ENCODE assay signal across 9 cellular contexts in genomic region chr12:57632369-57632897, GRCh38. TPM values are rescaled to one million over a fixed set of nuclear protein-coding genes. Genes with fewer than 3 reads are reported as not detected.
DNase-seq lines count a peak whose midpoint lies in the region; TF ChIP-seq lines count a peak whose summit lies in the region.
"Had no signal": no experiment of that assay in that cellular context is flagged by ENCODE, and none has a peak within 500 bp of the region (broad histone marks: within the 10 kb centered on the region; RNA-seq: fewer than 3 reads in every experiment).

No MANE protein-coding gene starts in this region.

- H3K27me3 Mint-ChIP-seq in MCF 10A (ENCODE audit: insufficient read depth, unreplicated experiment), result no peaks in the 10 kb centered on the region

- TF ChIP-seq CTCF in MCF 10A (IDR thresholded peaks at IDR 0.05; ENCODE audit: unreplicated experiment) (no peak), kidney epithelial cell (IDR thresholded peaks at IDR 0.05; ENCODE audit: insufficient read depth, low read length, poor library complexity, severe bottlenecking) (no peak)

- H3K4me1 ChIP-seq in stomach smooth muscle (ENCODE audit: control insufficient read depth, insufficient read depth, low read length), result peaks cover 23% of the 10 kb centered on the region

- peaks cover 5% of the 10 kb centered on the region for H3K4me1 Mint-ChIP-seq in MCF 10A (ENCODE audit: insufficient read depth, unreplicated experiment)

- no peaks in the 10 kb centered on the region for H3K36me3 ChIP-seq in kidney epithelial cell (ENCODE audit: control insufficient read depth, insufficient read depth, low read length)
- no peaks in the 10 kb centered on the region for H3K36me3 ChIP-seq in stomach smooth muscle (ENCODE audit: control insufficient read depth in 2 of 2, insufficient read depth in 2 of 2, low read length in 2 of 2)

- H3K4me3 Mint-ChIP-seq in MCF 10A (ENCODE audit: unreplicated experiment), result peak overlapping the region; percentile 52

- CTCF ChIA-PET in MCF 10A (lab: Yijun Ruan, JAX), result interaction anchor here (0.6 to 3.1 kb wide), 18 partner anchors 10 to 253 kb away, joined by 3 to 26 read pairs (median 4); partner anchors contain the start of gene OS9

- H3K9me3 Mint-ChIP-seq in MCF 10A (ENCODE audit: unreplicated experiment), result no peaks in the 10 kb centered on the region

- no peak overlapping the region for H3K9ac ChIP-seq in stomach smooth muscle (ENCODE audit: low read length in 2 of 2)

- H3K36me3 Mint-ChIP-seq in MCF 10A (ENCODE audit: insufficient read depth, unreplicated experiment), result no peaks in the 10 kb centered on the region

- peak overlapping the region; percentile 39 for H3K4me3 ChIP-seq in kidney epithelial cell (ENCODE audit: low read depth, low read length)
- peak overlapping the region; percentile 53 to 72 for H3K4me3 ChIP-seq in stomach smooth muscle (ENCODE audit: low read length in 2 of 2)

- POLR2A ChIA-PET in MCF 10A (lab: Yijun Ruan, JAX), result interaction anchor here (1.1 kb wide), 1 partner anchor 62 kb away, joined by 5 read pairs; the partner anchor contains the start of gene OS9

- no peaks in the 10 kb centered on the region for H3K9me3 ChIP-seq in stomach smooth muscle (ENCODE audit: control insufficient read depth in 2 of 2, low read length in 2 of 2)

- no TSS peak for BruUV-seq in MCF 10A (replicated peaks; lab: Mats Ljungman, UMichigan)

- peak; percentile 22 for DNase-seq in activated naive CD4-positive, alpha-beta T cell treated with Interleukin-2 at 50 U/mL for 16 hours
- DNase-seq in activated naive CD4-positive, alpha-beta T cell (lab: John Stamatoyannopoulos, UW), result no peak
- DNase-seq in NCI-H2227 treated with DMSO at 0.1 percent for 48 hours (lab: John Stamatoyannopoulos, UW), result peak; percentile 21
- DNase-seq in MCF 10A (ENCODE audit: unreplicated experiment), result no peak
- no peak for DNase-seq in kidney epithelial cell (ENCODE audit: low read depth)
- no peak for DNase-seq in DMS79 treated with DMSO at 0.1 percent for 48 hours (lab: John Stamatoyannopoulos, UW)
- DNase-seq in NOMO-1 treated with dmso at 0.1 percent for 144 hours (lab: John Stamatoyannopoulos, UW; ENCODE audit: unreplicated experiment), result no peak

- H3K27me3 ChIP-seq in kidney epithelial cell (ENCODE audit: control insufficient read depth, insufficient read depth, low read length), result peaks cover 54% of the 10 kb centered on the region
- peaks cover 24 to 43% of the 10 kb centered on the region in 2 donors for H3K27me3 ChIP-seq in stomach smooth muscle (ENCODE audit: control insufficient read depth in 1 of 2, insufficient read depth in 2 of 2, low read length in 2 of 2)

- no peak overlapping the region for H3K27ac ChIP-seq in stomach smooth muscle (ENCODE audit: low read length)
- H3K27ac ChIP-seq: epithelial cell of prostate had no signal

- H3K27ac Mint-ChIP-seq in MCF 10A (ENCODE audit: low read depth, unreplicated experiment), result no peak overlapping the region

- intact Hi-C loops in MCF 10A (cut with micrococcal nuclease), result no loop called here

RNA-seq across cellular contexts. Expression of gene B4GALNT1, which starts 0.6 kb away (rescaled TPM):
- 0.29 and 0.40 TPM in 2 replicates for total RNA-seq in MCF 10A (2022)
- total RNA-seq in kidney epithelial cell, result 0.48 and 2.2 TPM in 2 replicates

RNA-seq across cellular contexts. Expression of gene ARHGEF25, which starts 21.2 kb away (rescaled TPM):
- total RNA-seq in MCF 10A (2022), result 0.37 and 0.83 TPM in 2 replicates
- total RNA-seq in kidney epithelial cell, result 2.3 and 2.4 TPM in 2 replicates

RNA-seq across cellular contexts. Expression of gene DTX3, which starts 27.8 kb away (rescaled TPM):
- 1.7 and 2.0 TPM in 2 replicates for total RNA-seq in MCF 10A (2022)
- 27.3 and 34.1 TPM in 2 replicates for total RNA-seq in kidney epithelial cell

RNA-seq across cellular contexts. Expression of gene PIP4K2C, which starts 41.4 kb away (rescaled TPM):
- total RNA-seq in MCF 10A (2022) (32.0 and 38.0 TPM in 2 replicates), kidney epithelial cell (96.0 and 105 TPM in 2 replicates)

Comparison
In these comparisons a context has a peak if more than half of its experiments do, and no peak if none do; other contexts are left out.
1. DNase-seq: peak in activated naive CD4-positive, alpha-beta T cell treated with Interleukin-2 at 50 U/mL for 16 hours (single experiment) and NCI-H2227 treated with DMSO at 0.1 percent for 48 hours (single experiment); none in activated naive CD4-positive, alpha-beta T cell (0 of 4), MCF 10A (single experiment), kidney epithelial cell (single experiment), DMS79 treated with DMSO at 0.1 percent for 48 hours (single experiment) and NOMO-1 treated with dmso at 0.1 percent for 144 hours (single experiment).